In the genomic region with DNA sequence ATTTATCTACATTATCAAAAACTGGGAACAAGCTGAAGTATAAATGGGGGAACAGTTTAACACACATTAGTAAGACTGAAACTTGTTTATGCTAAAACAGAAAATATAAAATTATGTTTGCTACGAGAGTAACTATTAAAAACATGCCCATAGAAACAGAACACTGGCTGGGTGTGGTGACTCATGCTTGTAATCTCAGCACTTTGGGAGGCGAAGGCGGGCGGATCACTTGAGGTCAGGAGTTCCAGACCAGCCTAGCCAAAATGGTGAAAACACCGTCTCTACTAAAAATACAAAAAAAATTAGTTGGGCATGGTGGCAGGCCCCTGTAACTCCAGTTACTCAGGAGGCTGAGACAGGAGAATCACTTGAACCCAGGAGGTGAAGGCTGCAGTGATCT, we compare ENCODE assay signal across 1 cellular context.
TF ChIP-seq lines count a peak whose summit lies in the region.

No MANE protein-coding gene starts in this region.

TF ChIP-seq in endothelial cell of umbilical vein, 7 proteins besides CTCF, POLR2A, EP300 and RAD21:
- peak; percentile 46 for TF ChIP-seq FOS (IDR thresholded peaks at IDR 0.05; ENCODE audit: borderline replicate concordance, insufficient read depth, low read length)
